8 cellular contexts compared by ENCODE assay signal in the genomic region with DNA sequence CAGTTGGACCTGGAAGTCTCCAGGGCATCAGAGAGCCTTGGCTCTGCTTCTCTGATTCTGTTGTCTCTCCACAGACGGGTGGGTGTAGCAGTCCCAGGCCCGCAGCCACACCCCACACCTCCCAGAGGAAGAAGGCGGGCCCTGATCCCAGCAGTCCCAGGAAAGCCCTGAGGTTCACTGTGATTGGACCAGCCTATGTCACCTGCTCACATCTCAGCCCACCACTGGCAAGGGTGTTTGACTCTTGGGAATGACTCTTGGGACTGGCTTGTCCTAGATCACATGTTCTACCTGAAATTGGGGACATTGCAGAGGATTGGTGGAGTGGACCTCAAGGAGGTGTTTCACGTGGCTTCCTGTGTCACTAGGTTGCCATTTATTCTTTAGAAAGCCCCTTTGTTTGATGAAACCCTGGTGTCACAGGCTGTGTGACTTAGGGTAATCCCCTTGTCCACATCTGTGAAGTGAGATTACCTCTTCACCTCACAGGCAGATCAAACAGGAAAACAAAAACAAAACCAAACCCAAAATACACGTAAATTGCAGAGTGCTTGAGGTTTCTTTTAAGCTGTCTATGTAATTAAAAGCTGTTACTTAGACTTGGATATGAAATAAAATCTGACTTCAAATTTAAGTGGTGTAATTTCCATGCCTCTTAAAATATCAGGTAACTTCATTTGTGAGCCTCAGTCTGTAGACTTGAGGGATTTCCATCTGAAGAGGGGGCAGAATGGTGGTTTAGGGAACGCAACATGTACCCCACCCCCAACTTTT. TPM values are rescaled to one million over a fixed set of nuclear protein-coding genes. Genes with fewer than 3 reads are reported as not detected.
DNase-seq lines count a peak whose midpoint lies in the region; ATAC-seq and TF ChIP-seq lines count a peak whose summit lies in the region.

No MANE protein-coding gene starts in this region.

- H3K9me3 Mint-ChIP-seq in endodermal cell: no peaks in the 10 kb centered on the region

- H3K27ac Mint-ChIP-seq in endodermal cell: peak overlapping the region; percentile 69

- peak; percentile 99 for ATAC-seq in GM18520 (IDR thresholded peaks at IDR 0.05; ENCODE audit: unreplicated experiment)
- peak; percentile 92 for ATAC-seq in GM21737 (IDR thresholded peaks at IDR 0.05; ENCODE audit: unreplicated experiment)
- no peak for ATAC-seq in thoracic aorta (ENCODE audit: insufficient number of reproducible peaks, low FRiP score, low read depth)

- H3K4me3 ChIP-seq in KMS-11 (IDR thresholded peaks at IDR 0.05; ENCODE audit: insufficient read depth, low read depth, low read length) (no peak overlapping the region), endodermal cell (ENCODE audit: low read length) (no peak overlapping the region), thoracic aorta (no peak overlapping the region), adrenal gland (no peak overlapping the region)

- H2AFZ ChIP-seq in KMS-11 (ENCODE audit: low read depth): no peak overlapping the region

- peaks cover 13% of the 10 kb centered on the region for H3K36me3 Mint-ChIP-seq in endodermal cell (ENCODE audit: low read depth)

- TF ChIP-seq POLR2A in adrenal gland (IDR thresholded peaks at IDR 0.05): no peak

- H3K9me3 ChIP-seq in endodermal cell (ENCODE audit: control insufficient read depth, low read length) (no peaks in the 10 kb centered on the region), thoracic aorta (no peaks in the 10 kb centered on the region), adrenal gland (replicated peaks in 1 of 3) (no peaks in the 10 kb centered on the region)

- H3K4me1 Mint-ChIP-seq in endodermal cell: peaks cover 54% of the 10 kb centered on the region

- H3K4me2 ChIP-seq in KMS-11: peak overlapping the region; percentile 57

- no peak overlapping the region for H3K4me3 Mint-ChIP-seq in endodermal cell

- H3K9ac ChIP-seq in KMS-11 (no peak overlapping the region), endodermal cell (ENCODE audit: extremely low read depth, low read length, poor library complexity, severe bottlenecking) (no peak overlapping the region)

- intact Hi-C loops in adrenal gland (cut with DNase I): no loop called here

- H3K27ac ChIP-seq in KMS-11 (no peak overlapping the region), endodermal cell (ENCODE audit: low read depth, low read length) (no peak overlapping the region), thoracic aorta (peak overlapping the region; percentile 56 to 65), adrenal gland (no peak overlapping the region)

- WGBS in endodermal cell (ENCODE audit: insufficient coverage in 1 of 2, insufficient read length in 1 of 2), 2 experiments: 69 to 84% methylated on average over 3 to 6 of the region's 6 CpGs
- 74 to 88% (median 81%) methylated on average over 4 to 6 of the region's 6 CpGs for WGBS in adrenal gland, 4 donors

- H3K27me3 ChIP-seq in KMS-11 (ENCODE audit: insufficient read depth, low read depth): peaks cover 9% of the 10 kb centered on the region; the same call in 1 of the 2 replicates
- no peaks in the 10 kb centered on the region for H3K27me3 ChIP-seq in endodermal cell (ENCODE audit: control insufficient read depth, insufficient read depth, low read length, poor library complexity, severe bottlenecking)
- no peaks in the 10 kb centered on the region for H3K27me3 ChIP-seq in thoracic aorta (replicated peaks; ENCODE audit: insufficient read depth)
- H3K27me3 ChIP-seq in adrenal gland: no peaks in the 10 kb centered on the region

- no peaks in the 10 kb centered on the region for H3K27me3 Mint-ChIP-seq in endodermal cell (ENCODE audit: insufficient read depth)

- H4K20me1 ChIP-seq in KMS-11 (ENCODE audit: insufficient read depth): no peaks in the 10 kb centered on the region

- no peaks in the 10 kb centered on the region for H3K79me2 ChIP-seq in KMS-11 (ENCODE audit: insufficient read depth, low read depth)

- peaks cover 55% of the 10 kb centered on the region for H3K4me1 ChIP-seq in KMS-11 (ENCODE audit: low read depth, poor library complexity, severe bottlenecking)
- peaks cover 25% of the 10 kb centered on the region for H3K4me1 ChIP-seq in endodermal cell (ENCODE audit: control insufficient read depth, insufficient read depth, low read length)
- H3K4me1 ChIP-seq in thoracic aorta (ENCODE audit: control insufficient read depth in 1 of 2, low read depth in 2 of 2): peaks cover 17 to 70% of the 10 kb centered on the region in 2 donors
- H3K4me1 ChIP-seq in adrenal gland (replicated peaks in 1 of 2): peaks cover 0 to 6% of the 10 kb centered on the region in 2 donors

- no peak for TF ChIP-seq CTCF in KMS-11 (conservative IDR thresholded peaks at IDR 0.05; ENCODE audit: low read depth, low read length)
- TF ChIP-seq CTCF in endodermal cell (conservative IDR thresholded peaks at IDR 0.05): no peak
- no peak for TF ChIP-seq CTCF in thoracic aorta (IDR thresholded peaks at IDR 0.05)
- no peak for TF ChIP-seq CTCF in adrenal gland (IDR thresholded peaks at IDR 0.05)

- H3K36me3 ChIP-seq in KMS-11 (ENCODE audit: insufficient read depth) (no peaks in the 10 kb centered on the region), endodermal cell (ENCODE audit: control insufficient read depth, insufficient read depth, low read length) (peaks cover 78% of the 10 kb centered on the region), thoracic aorta (no peaks in the 10 kb centered on the region), adrenal gland (replicated peaks in 1 of 2) (no peaks in the 10 kb centered on the region)

- peak; percentile 83 for DNase-seq in endodermal cell
- DNase-seq in thoracic aorta (ENCODE audit: low spot score): no peak
- no peak for DNase-seq in adrenal gland
- no peak for DNase-seq in cortex of kidney (lab: John Stamatoyannopoulos, UW)
- DNase-seq in NCI-H446 treated with DMSO at 0.1 percent for 48 hours (lab: John Stamatoyannopoulos, UW): no peak

RNA-seq across cellular contexts. Expression of a gene that starts 26.7 kb away (rescaled TPM):
- total RNA-seq in endodermal cell: 100 to 1,000 TPM; 212 to 221 TPM
- polyA plus RNA-seq in endodermal cell (2013, experiment 1 of 2): 86.0 TPM
- polyA plus RNA-seq in endodermal cell (2013, experiment 2 of 2): 96.0 TPM
- total RNA-seq in thoracic aorta: 100 to 1,000 TPM in 1 of 2 donors, 10 to 100 TPM in 1; 96.9 to 139 TPM
- 100 to 1,000 TPM in 6 of 8 donors, 10 to 100 TPM in 2; 84.6 to 278 (median 120) TPM for total RNA-seq in adrenal gland
- polyA plus RNA-seq in adrenal gland: 100 to 1,000 TPM in 2 of 3 donors, 10 to 100 TPM in 1; 94.9 to 174 (median 138) TPM

Comparison
In these comparisons a context has a peak if more than half of its experiments do, and no peak if none do; other contexts are left out.
1. H3K27ac ChIP-seq: peak in thoracic aorta (2 of 2); none in KMS-11 (single experiment), endodermal cell (single experiment) and adrenal gland (0 of 5).